14 cellular contexts compared by ENCODE assay signal in genomic region chr15:43868412-43868811, GRCh38. TPM values are rescaled to one million over a fixed set of nuclear protein-coding genes. Genes with fewer than 3 reads are reported as not detected.
A peak's percentile ranks its signal among the peaks of the same experiment; 100 is the strongest.
DNase-seq lines count a peak whose midpoint lies in the region; TF ChIP-seq lines count a peak whose summit lies in the region.
"Had no signal": no experiment of that assay in that cellular context is flagged by ENCODE, and none has a peak within 500 bp of the region (broad histone marks: within the 10 kb centered on the region; RNA-seq: fewer than 3 reads in every experiment).

No MANE protein-coding gene starts in this region.

- peaks cover 24% of the 10 kb centered on the region for H3K4me1 ChIP-seq in BLaER1
- no peaks in the 10 kb centered on the region; the same call in 1 of the 2 replicates for H3K4me1 ChIP-seq in HEK293 (ENCODE audit: control insufficient read depth, insufficient read depth, low read length)
- H3K4me1 ChIP-seq in spleen: no peaks in the 10 kb centered on the region

- DNase-seq in NCI-H69 (lab: John Stamatoyannopoulos, UW) (peak; percentile 77), dermis blood vessel endothelial cell (peak; percentile 14), spleen (no peak), AML-193 (lab: John Stamatoyannopoulos, UW) (no peak), superior temporal gyrus (ENCODE audit: extremely low spot score) (no peak)
- DNase-seq: CD4-positive, CD25-positive, alpha-beta regulatory T cell; HCEC 1CT; NCI-H146; NCI-H446; NCI-H748 treated with DMSO at 0.1 percent for 48 hours; SK-N-SH; T-helper 1 cell had no signal

- intact Hi-C loops in spleen (cut with DNase I; ENCODE audit: low total_unique reads): no loop called here

- no peaks in the 10 kb centered on the region for H3K9me3 ChIP-seq in BLaER1
- no peaks in the 10 kb centered on the region for H3K9me3 ChIP-seq in HEK293 (ENCODE audit: control insufficient read depth, insufficient read depth, low read depth, low read length)
- no peaks in the 10 kb centered on the region for H3K9me3 ChIP-seq in spleen
- H3K9me3 ChIP-seq: SK-N-SH had no signal

- H3K27me3 ChIP-seq in BLaER1 (no peaks in the 10 kb centered on the region), spleen (replicated peaks in 1 of 7) (no peaks in the 10 kb centered on the region)

- peak overlapping the region; percentile 19; the same call in 1 of the 2 replicates for H3K27ac ChIP-seq in BLaER1
- no peak overlapping the region for H3K27ac ChIP-seq in HEK293 (ENCODE audit: extremely low read depth, low read depth, low read length)
- H3K27ac ChIP-seq in spleen: no peak overlapping the region

- POLR2A ChIA-PET in HEK293 (lab: Yijun Ruan, JAX): interaction anchor here (0.6 kb wide), 1 partner anchor 23 kb away, joined by 3 read pairs; no protein-coding TSS in a partner anchor

- TF ChIP-seq CTCF in HEK293 (tag by site-specific recombination; IDR thresholded peaks at IDR 0.05): no peak
- no peak for TF ChIP-seq CTCF in spleen (IDR thresholded peaks at IDR 0.05 in 8 of 11, conservative IDR thresholded peaks at IDR 0.05 in 3 of 11)

- no peaks in the 10 kb centered on the region for H4K20me1 ChIP-seq in BLaER1

- peak overlapping the region; percentile 66 for H3K4me2 ChIP-seq in BLaER1
- H3K4me2 ChIP-seq: SK-N-SH had no signal

- no peak for TF ChIP-seq POLR2A in spleen (IDR thresholded peaks at IDR 0.05)

- CTCF ChIA-PET in HEK293 (lab: Yijun Ruan, JAX): interaction anchor here (1.5 to 3.3 kb wide), 2 partner anchors 13 to 25 kb away, joined by 4 to 12 read pairs; no protein-coding TSS in a partner anchor

- H3K4me3 ChIP-seq in BLaER1: no peak overlapping the region
- H3K4me3 ChIP-seq in HEK293 (ENCODE audit: low read depth, low read length): no peak overlapping the region
- H3K4me3 ChIP-seq in spleen: no peak overlapping the region

- H3K36me3 ChIP-seq in BLaER1: peaks cover 75% of the 10 kb centered on the region
- peaks cover 11 to 53% of the 10 kb centered on the region in 2 experiments for H3K36me3 ChIP-seq in HEK293 (ENCODE audit: control insufficient read depth in 2 of 2, insufficient read depth in 1 of 2, low read length in 2 of 2)
- H3K36me3 ChIP-seq in spleen: peaks cover 0 to 74% (median 16%) of the 10 kb centered on the region in 6 donors

- H3K9ac ChIP-seq in BLaER1: no peak overlapping the region
- H3K9ac ChIP-seq: SK-N-SH had no signal

- 79 to 95% (median 84%) methylated on average over 2 of the region's 2 CpGs for WGBS in spleen, 5 donors

TF ChIP-seq in HEK293, 187 proteins besides CTCF, POLR2A, EP300 and RAD21:
- TF ChIP-seq PRDM6 (tag by site-specific recombination; IDR thresholded peaks at IDR 0.05) (peak; percentile 88), BCL11B (tag by site-specific recombination; IDR thresholded peaks at IDR 0.05; ENCODE audit: low read depth) (0 out of 2 replicates have a peak, but pooled peaks have one; percentile 28), FEZF1 (tag by site-specific recombination; IDR thresholded peaks at IDR 0.05) (peak; percentile 29; the same call in 1 of the 2 replicates), ZNF664 (tag by site-specific recombination; IDR thresholded peaks at IDR 0.05) (no peak), OSR2 (tag by site-specific recombination; IDR thresholded peaks at IDR 0.05) (peak; percentile 37; the same call in 1 of the 2 replicates), GLIS1 (tag by site-specific recombination; IDR thresholded peaks at IDR 0.05) (peak; percentile 57), BCL11A (tag by site-specific recombination; IDR thresholded peaks at IDR 0.05; ENCODE audit: low read depth) (no peak), ZNF114 (tag by site-specific recombination; IDR thresholded peaks at IDR 0.05) (no peak), INSM2 (tag by site-specific recombination; IDR thresholded peaks at IDR 0.05) (no peak), IKZF3 (tag by site-specific recombination; IDR thresholded peaks at IDR 0.05) (0 out of 2 replicates have a peak, but pooled peaks have one; percentile 16)

RNA-seq across cellular contexts. Expression of gene WDR76, which starts 41.6 kb away (rescaled TPM):
- total RNA-seq in dermis blood vessel endothelial cell (10.4 and 17.8 TPM in 2 replicates), spleen (10 to 100 TPM in 1 of 7 donors, 1 to 10 TPM in 6; 4.7 to 16.3 (median 6.8) TPM)
- 1 to 10 TPM; 1.5 to 5.2 (median 2.7) TPM for polyA plus RNA-seq in spleen

RNA-seq across cellular contexts. Expression of gene MFAP1, which starts 43.9 kb away (rescaled TPM):
- total RNA-seq in dermis blood vessel endothelial cell: 36.1 and 41.1 TPM in 2 replicates
- total RNA-seq in spleen: 10 to 100 TPM; 15.2 to 18.8 (median 16.7) TPM
- 10 to 100 TPM in 2 of 3 donors, 1 to 10 TPM in 1; 7.9 to 14.9 (median 12.1) TPM for polyA plus RNA-seq in spleen

Comparison
In these comparisons a context has a peak if more than half of its experiments do, and no peak if none do; other contexts are left out.
1. DNase-seq: peak in NCI-H69 (single experiment) and dermis blood vessel endothelial cell (single experiment); none in spleen (single experiment), AML-193 (0 of 2) and superior temporal gyrus (single experiment).